ENCODE assay signal across 8 cellular contexts in the genomic region with DNA sequence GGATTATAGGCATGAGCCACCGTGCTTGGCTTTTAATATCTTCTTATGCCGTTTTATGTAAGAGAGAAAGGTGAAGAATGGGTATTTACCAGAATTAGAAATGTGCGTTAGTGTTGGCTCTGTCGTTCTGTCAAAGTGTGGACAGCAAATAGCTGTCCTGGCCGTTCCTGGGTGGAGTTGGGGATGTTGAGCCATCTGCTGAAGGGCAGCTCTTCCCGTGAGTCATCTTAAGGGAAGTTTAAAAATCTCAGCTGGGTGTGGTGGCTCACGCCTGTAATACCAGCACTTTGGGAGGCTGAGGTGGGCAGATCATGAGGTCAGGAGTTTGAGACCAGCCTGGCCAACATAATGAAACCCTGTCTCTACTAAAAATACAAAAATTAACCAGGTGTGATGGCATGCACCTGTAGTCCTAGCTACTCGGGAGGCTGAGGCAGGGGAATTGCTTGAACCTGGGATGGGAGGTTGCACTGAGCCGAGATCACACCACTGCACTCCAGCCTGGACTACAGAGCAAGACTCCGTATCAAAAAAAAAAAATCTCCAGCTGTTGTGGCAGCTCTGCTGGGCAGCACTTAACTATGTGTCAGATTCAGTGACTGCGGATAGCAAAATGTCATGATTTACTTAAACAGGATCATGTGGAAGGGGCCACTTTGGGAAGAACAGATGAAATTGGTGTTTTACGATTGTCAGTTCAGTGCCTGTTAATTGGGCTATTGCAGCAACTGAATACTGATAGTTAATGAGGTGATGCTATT. TPM values are rescaled to one million over a fixed set of nuclear protein-coding genes. Genes with fewer than 3 reads are reported as not detected.
DNase-seq lines count a peak whose midpoint lies in the region; ATAC-seq, FAIRE-seq and TF ChIP-seq lines count a peak whose summit lies in the region.
"Not testable (repeated sequence)": the region's sequence is repeated elsewhere in the genome, so short reads cannot be mapped to it uniquely, and the experiment has no call there.

No MANE protein-coding gene starts in this region.

- not testable (repeated sequence) for H3K27me3 ChIP-seq in CD4-positive, alpha-beta T cell (ENCODE audit: control insufficient read depth, insufficient read depth, low read length); GM12878 (replicated peaks in 1 of 2; ENCODE audit: control insufficient read depth in 2 of 2, insufficient read depth in 2 of 2, low read length in 1 of 2); HepG2 (ENCODE audit: control insufficient read depth in 1 of 2, insufficient read depth in 2 of 2, low read length in 2 of 2); trophoblast cell (ENCODE audit: insufficient read depth, low read length)

- H3K4ac ChIP-seq in trophoblast cell (ENCODE audit: low read depth, low read length): peak overlapping the region; percentile 16

- intact Hi-C loops in CD4-positive, alpha-beta T cell (cut with DNase I, micrococcal nuclease); GM12878 (cut with micrococcal nuclease; ENCODE audit: unreplicated experiment); HepG2 (cut with micrococcal nuclease; ENCODE audit: unreplicated experiment): not testable (repeated sequence)
- intact Hi-C loops in activated CD4-positive, alpha-beta T cell treated with anti-CD3 and anti-CD28 coated beads for 36 hours (cut with DNase I, micrococcal nuclease): loop anchor here (1.0 kb wide), 1 partner anchor 17 kb away; no protein-coding TSS in a partner anchor

- CTCF ChIA-PET in CD4-positive, alpha-beta T cell (lab: Charles Lee): interaction anchor here (1.4 to 2.5 kb wide), 2 partner anchors 10 to 17 kb away, joined by 3 to 7 read pairs; no protein-coding TSS in a partner anchor
- CTCF ChIA-PET in activated CD4-positive, alpha-beta T cell treated with anti-CD3 and anti-CD28 coated beads for 36 hours (lab: Charles Lee): interaction anchor here (0.9 to 1.6 kb wide), 5 partner anchors 12 to 246 kb away, joined by 4 to 10 read pairs (median 8); no protein-coding TSS in a partner anchor
- CTCF ChIA-PET in GM12878 (lab: Yijun Ruan, JAX): interaction anchor here (1.1 to 1.7 kb wide), 4 partner anchors 14 to 59 kb away, joined by 3 to 5 read pairs (median 4); no protein-coding TSS in a partner anchor
- CTCF ChIA-PET in HepG2 (lab: Yijun Ruan, JAX; ENCODE audit: low intra/inter-chr PET ratio, low total read pairs): not testable (repeated sequence)

- not testable (repeated sequence) for H3K4me3 Mint-ChIP-seq in CD4-positive, alpha-beta T cell; activated CD4-positive, alpha-beta T cell treated with anti-CD3 and anti-CD28 coated beads for 36 hours
- peak overlapping the region; percentile 75 for H3K4me3 Mint-ChIP-seq in type B pancreatic cell

- H3K18ac ChIP-seq in trophoblast cell (ENCODE audit: low read length): not testable (repeated sequence)

- POLR2A ChIA-PET in CD4-positive, alpha-beta T cell (lab: Charles Lee): interaction anchor here (1.1 to 4.5 kb wide), 3 partner anchors 10 to 130 kb away, joined by 3 to 48 read pairs (median 11); a partner anchor contains a TSS
- POLR2A ChIA-PET in activated CD4-positive, alpha-beta T cell treated with anti-CD3 and anti-CD28 coated beads for 36 hours (lab: Charles Lee): interaction anchor here (1.7 kb wide), 1 partner anchor 12 kb away, joined by 9 read pairs; no protein-coding TSS in a partner anchor
- POLR2A ChIA-PET in GM12878 (lab: Charles Lee) (interaction anchor here (0.7 to 3.7 kb wide), 7 partner anchors 9 to 184 kb away, joined by 3 to 35 read pairs (median 4); a partner anchor contains a TSS), HepG2 (lab: Yijun Ruan, JAX) (interaction anchor here (1.5 kb wide), 1 partner anchor 15 kb away, joined by 11 read pairs; a partner anchor contains a TSS)

- not testable (repeated sequence) for H3K23ac ChIP-seq in trophoblast cell (ENCODE audit: low read length)

- not testable (repeated sequence) for H2AFZ ChIP-seq in GM12878 (ENCODE audit: control insufficient read depth, low read depth, low read length); HepG2 (ENCODE audit: low read length); trophoblast cell (ENCODE audit: insufficient read depth, low read length, poor library complexity)

- in situ Hi-C loops in GM12878 (cut with MboI); HepG2 (cut with HindIII; ENCODE audit: extremely low pct_ligation_motif_present, low pct_unique_long_range_greater_than_20kb): not testable (repeated sequence)

- TF ChIP-seq RAD21 in GM12878 (IDR thresholded peaks at IDR 0.05; ENCODE audit: insufficient read depth, low read depth, low read length); HepG2 (CRISPR knock-in tag; IDR thresholded peaks at IDR 0.05): not testable (repeated sequence)

- not testable (repeated sequence) for ATAC-seq in CD4-positive, alpha-beta T cell (ENCODE audit: poor library complexity); activated CD4-positive, alpha-beta T cell treated with anti-CD3 and anti-CD28 coated beads for 36 hours; GM12878; HepG2

- H2AK5ac ChIP-seq in trophoblast cell (ENCODE audit: low read length): not testable (repeated sequence)

- not testable (repeated sequence) for H4K20me1 ChIP-seq in GM12878 (ENCODE audit: control insufficient read depth, insufficient read depth); HepG2 (ENCODE audit: insufficient read depth, low read length)

- not testable (repeated sequence) for H4K8ac ChIP-seq in trophoblast cell (ENCODE audit: low read depth, low read length)

- not testable (repeated sequence) for H3K4me3 ChIP-seq in GM12878; fibroblast of mammary gland (ENCODE audit: control insufficient read depth, low read depth, low read length); HepG2 (replicated peaks in 1 of 3; ENCODE audit: insufficient read depth in 1 of 3, low read depth in 2 of 3, low read length in 3 of 3); trophoblast cell (ENCODE audit: low read depth, low read length)

- H2BK120ac ChIP-seq in trophoblast cell (ENCODE audit: insufficient read depth, low read length, poor library complexity): not testable (repeated sequence)

- FAIRE-seq in GM12878 (lab: Jason Lieb, UNC); HepG2 (lab: Jason Lieb, UNC): not testable (repeated sequence)

- RAD21 ChIA-PET in GM12878 (lab: Charles Lee; ENCODE audit: unreplicated experiment): interaction anchor here (10.1 kb wide), 1 partner anchor 13 kb away, joined by 130 read pairs; no protein-coding TSS in a partner anchor

- TF ChIP-seq CTCF in CD4-positive, alpha-beta T cell (IDR thresholded peaks at IDR 0.05); GM12878 (IDR thresholded peaks at IDR 0.05 in 2 of 3, conservative IDR thresholded peaks at IDR 0.05 in 1 of 3; ENCODE audit: control insufficient read depth in 2 of 3, extremely low read depth in 1 of 3, insufficient read depth in 1 of 3, low read depth in 3 of 3, low read length in 3 of 3); fibroblast of mammary gland (conservative IDR thresholded peaks at IDR 0.05; ENCODE audit: control insufficient read depth, insufficient read depth, low read depth, low read length); HepG2 (CRISPR knock-in tag; IDR thresholded peaks at IDR 0.05); type B pancreatic cell (conservative IDR thresholded peaks at IDR 0.05): not testable (repeated sequence)

- not testable (repeated sequence) for H3K27ac ChIP-seq in CD4-positive, alpha-beta T cell (ENCODE audit: low read depth, low read length); trophoblast cell (ENCODE audit: low read depth, low read length)
- H3K27ac ChIP-seq in GM12878 (ENCODE audit: control insufficient read depth, insufficient read depth) (peak overlapping the region; percentile 27; the same call in 1 of the 2 replicates), HepG2 (ENCODE audit: extremely low read length, insufficient read depth, low read length) (peak overlapping the region; percentile 74)

- H2BK5ac ChIP-seq in trophoblast cell (ENCODE audit: low read depth, low read length, poor library complexity): not testable (repeated sequence)

- H3K4me2 ChIP-seq in GM12878 (ENCODE audit: control insufficient read depth, insufficient read depth); HepG2 (ENCODE audit: low read depth, low read length); trophoblast cell (ENCODE audit: low read length): not testable (repeated sequence)

- not testable (repeated sequence) for H3K79me1 ChIP-seq in trophoblast cell (ENCODE audit: low read length)

- WGBS in GM12878 (ENCODE audit: insufficient coverage, insufficient replicate concordance, low lambda C conversion rate, missing lambda C conversion rate): 98% methylated on average over 12 of the region's 12 CpGs
- 96% methylated on average over 12 of the region's 12 CpGs for whole genome bisulfite sequencing in HepG2 (ENCODE audit: low lambda C conversion rate)
- WGBS in trophoblast cell (ENCODE audit: extremely low coverage, insufficient coverage, insufficient read length): no CpG with 5 or more reads among the region's 12 CpGs

- not testable (repeated sequence) for TF ChIP-seq EP300 in GM12878 (IDR thresholded peaks at IDR 0.05; ENCODE audit: borderline replicate concordance in 1 of 2, control insufficient read depth in 1 of 2, low read depth in 2 of 2, low read length in 2 of 2); HepG2 (IDR thresholded peaks at IDR 0.05; ENCODE audit: low read depth in 2 of 2, low read length in 2 of 2); HepG2 (CRISPR knock-in tag; IDR thresholded peaks at IDR 0.05; ENCODE audit: borderline replicate concordance)

- H2BK12ac ChIP-seq in trophoblast cell (ENCODE audit: low read length): not testable (repeated sequence)

- TF ChIP-seq POLR2A in GM12878 (IDR thresholded peaks at IDR 0.05; ENCODE audit: low read depth, low read length); HepG2 (IDR thresholded peaks at IDR 0.05; ENCODE audit: insufficient read depth in 1 of 2, low read depth in 2 of 2, low read length in 2 of 2): not testable (repeated sequence)

- DNase-seq in CD4-positive, alpha-beta T cell; activated CD4-positive, alpha-beta T cell treated with anti-CD3 and anti-CD28 coated beads for 36 hours; GM12878 (ENCODE audit: low read depth, low spot score); HepG2 (ENCODE audit: low spot score); type B pancreatic cell (ENCODE audit: extremely low spot score, unreplicated experiment): not testable (repeated sequence)
- DNase-seq in M059J (ENCODE audit: low read depth) (peak; percentile 22), fibroblast of mammary gland (ENCODE audit: low read depth) (peak; percentile 72), trophoblast cell (peak; percentile 84 to 89)

- H3K9me3 ChIP-seq in CD4-positive, alpha-beta T cell (ENCODE audit: control insufficient read depth, low read length); GM12878 (replicated peaks; ENCODE audit: control insufficient read depth, insufficient read depth, low read length); HepG2 (ENCODE audit: low read length); trophoblast cell (ENCODE audit: insufficient read depth, low read depth, low read length): not testable (repeated sequence)

- H3K27me3 Mint-ChIP-seq in CD4-positive, alpha-beta T cell; activated CD4-positive, alpha-beta T cell treated with anti-CD3 and anti-CD28 coated beads for 36 hours; type B pancreatic cell: not testable (repeated sequence)

- SMC1A ChIA-PET in GM12878 (lab: Charles Lee; ENCODE audit: uncharacterized antibody, unreplicated experiment): interaction anchor here (0.9 to 6.2 kb wide), 4 partner anchors 9 to 42 kb away, joined by 3 to 106 read pairs (median 4); no protein-coding TSS in a partner anchor

- not testable (repeated sequence) for H3K9ac ChIP-seq in GM12878 (ENCODE audit: control insufficient read depth, insufficient read depth, low read length); HepG2 (ENCODE audit: insufficient read depth, low read depth, low read length); trophoblast cell (ENCODE audit: low read length)

- peaks cover 82% of the 10 kb centered on the region for H3K79me2 ChIP-seq in GM12878 (ENCODE audit: control insufficient read depth, insufficient read depth, low read length)
- peaks cover 79% of the 10 kb centered on the region for H3K79me2 ChIP-seq in HepG2 (ENCODE audit: insufficient read depth, low read length)
- H3K79me2 ChIP-seq in trophoblast cell (ENCODE audit: control insufficient read depth, insufficient read depth, low read length, poor library complexity): peaks cover 10% of the 10 kb centered on the region

- H3K27ac Mint-ChIP-seq in CD4-positive, alpha-beta T cell: peak overlapping the region; percentile 84
- H3K27ac Mint-ChIP-seq in activated CD4-positive, alpha-beta T cell treated with anti-CD3 and anti-CD28 coated beads for 36 hours: peak overlapping the region; percentile 83
- H3K27ac Mint-ChIP-seq in type B pancreatic cell: peak overlapping the region; percentile 99

- H3K36me3 ChIP-seq in GM12878 (ENCODE audit: control insufficient read depth in 2 of 2, insufficient read depth in 2 of 2, low read length in 1 of 2): peaks cover 14 to 25% of the 10 kb centered on the region in 2 experiments; a peak in 3 of 4 replicates
- H3K36me3 ChIP-seq in HepG2 (replicated peaks in 1 of 2; ENCODE audit: control insufficient read depth in 1 of 2, insufficient read depth in 2 of 2, low read length in 2 of 2): peaks cover 10 to 29% of the 10 kb centered on the region in 2 experiments; a peak in 4 of 5 replicates
- H3K36me3 ChIP-seq in trophoblast cell (ENCODE audit: control insufficient read depth in 1 of 2, insufficient read depth in 2 of 2, low read length in 2 of 2): peaks cover 16 to 17% of the 10 kb centered on the region in 2 experiments

- H3K36me3 Mint-ChIP-seq in CD4-positive, alpha-beta T cell (ENCODE audit: low read depth): peaks cover 59% of the 10 kb centered on the region
- peaks cover 46% of the 10 kb centered on the region for H3K36me3 Mint-ChIP-seq in activated CD4-positive, alpha-beta T cell treated with anti-CD3 and anti-CD28 coated beads for 36 hours (ENCODE audit: low read depth)
- peaks cover 10% of the 10 kb centered on the region for H3K36me3 Mint-ChIP-seq in type B pancreatic cell

- not testable (repeated sequence) for H4K12ac ChIP-seq in trophoblast cell (ENCODE audit: low read depth, low read length)

- not testable (repeated sequence) for H3K14ac ChIP-seq in trophoblast cell (ENCODE audit: low read length)

- not testable (repeated sequence) for BruUV-seq in GM12878 (replicated peaks; lab: Mats Ljungman, UMichigan); HepG2 (replicated peaks; lab: Mats Ljungman, UMichigan)

- H3K9me3 Mint-ChIP-seq in CD4-positive, alpha-beta T cell; activated CD4-positive, alpha-beta T cell treated with anti-CD3 and anti-CD28 coated beads for 36 hours (ENCODE audit: low read depth); type B pancreatic cell: not testable (repeated sequence)

- peaks cover 94% of the 10 kb centered on the region for H3K4me1 Mint-ChIP-seq in CD4-positive, alpha-beta T cell (ENCODE audit: low read depth)
- H3K4me1 Mint-ChIP-seq in activated CD4-positive, alpha-beta T cell treated with anti-CD3 and anti-CD28 coated beads for 36 hours: peaks cover 95% of the 10 kb centered on the region
- H3K4me1 Mint-ChIP-seq in type B pancreatic cell (ENCODE audit: unreplicated experiment): peaks cover 37% of the 10 kb centered on the region

- H3K4me1 ChIP-seq in GM12878 (ENCODE audit: control insufficient read depth, insufficient read depth, low read length) (peaks cover 56% of the 10 kb centered on the region), HepG2 (ENCODE audit: insufficient read depth, low read length) (peaks cover 25% of the 10 kb centered on the region), trophoblast cell (ENCODE audit: control insufficient read depth in 1 of 2, insufficient read depth in 2 of 2, low read length in 2 of 2) (peaks cover 9 to 22% of the 10 kb centered on the region in 2 experiments)

- not testable (repeated sequence) for H4K91ac ChIP-seq in trophoblast cell (ENCODE audit: low read depth, low read length)

RNA-seq across cellular contexts. Expression of a gene that starts 15.1 kb away (rescaled TPM):
- total RNA-seq in CD4-positive, alpha-beta T cell: 10 to 100 TPM; 39.8 to 43.8 TPM
- 45.9 and 56.0 TPM in 2 replicates for total RNA-seq in M059J (2014; rRNA removed; shearing (Covaris generic))
- 10 to 100 TPM; 80.3 to 90.1 TPM for total RNA-seq in activated CD4-positive, alpha-beta T cell treated with anti-CD3 and anti-CD28 coated beads for 36 hours
- total RNA-seq in GM12878 (2013; cell fraction: nucleolus; rRNA removed): 59.5 and 66.5 TPM in 2 replicates
- 60.6 and 63.5 TPM in 2 replicates for total RNA-seq in GM12878 (2014; rRNA removed)
- total RNA-seq in GM12878 (2014; rRNA removed; fragmentation: Illumina TruSeq; extraction: Trizol): 20.5 and 23.1 TPM in 2 replicates
- total RNA-seq in GM12878 (2021): 103 and 104 TPM in 2 replicates
- 21.1 TPM for polyA plus RNA-seq in GM12878 (2011; ENCODE audit: low read depth)
- polyA plus RNA-seq in GM12878 (2011; rRNA removed): 16.7 and 33.8 TPM in 2 replicates
- 49.7 and 61.0 TPM in 2 replicates for polyA plus RNA-seq in GM12878 (2011; cell fraction: cytosol; rRNA removed)
- 98.8 and 106 TPM in 2 replicates for polyA plus RNA-seq in GM12878 (2011; cell fraction: nucleus; rRNA removed)
- 38.1 and 42.9 TPM in 2 replicates for polyA plus RNA-seq in GM12878 (2012)
- polyA plus RNA-seq in GM12878 (2014; fragmentation: Illumina TruSeq; extraction: Trizol): 39.9 and 56.7 TPM in 2 replicates
- 1 to 10 TPM; 4.1 to 4.2 TPM for polyA plus RNA-seq in GM12878 (2014; fragmentation: Nextera tagmentation; extraction: Ambion mirVana)
- 44.7 and 49.1 TPM in 2 replicates for polyA plus RNA-seq in GM12878 (2014; rRNA removed)
- 10 to 100 TPM; 52.0 to 53.2 TPM for polyA plus RNA-seq in GM12878 (2016; fragmentation: Nextera tagmentation; extraction: Ambion mirVana)
- polyA minus RNA-seq in GM12878 (2011; rRNA and poly(A)+ RNA removed): 87.7 and 88.6 TPM in 2 replicates
- 34.1 and 34.2 TPM in 2 replicates for polyA minus RNA-seq in GM12878 (2011; cell fraction: cytosol; rRNA and poly(A)+ RNA removed)
- polyA minus RNA-seq in GM12878 (2011; cell fraction: nucleus; rRNA and poly(A)+ RNA removed): 25.9 and 35.4 TPM in 2 replicates
- 25.4 and 28.1 TPM in 2 replicates for total RNA-seq in HepG2 (2016; rRNA removed; fragmentation: Illumina TruSeq; extraction: Trizol)
- 6.3 and 7.6 TPM in 2 replicates for total RNA-seq in HepG2 (2016; cell fraction: cytosol; rRNA removed; fragmentation: Illumina TruSeq; extraction: Trizol; ENCODE audit: low read depth)
- total RNA-seq in HepG2 (2016; cell fraction: insoluble cytoplasmic fraction; rRNA removed; fragmentation: Illumina TruSeq; extraction: Trizol): 21.2 and 24.9 TPM in 2 replicates
- total RNA-seq in HepG2 (2016; cell fraction: membrane; rRNA removed; fragmentation: Illumina TruSeq; extraction: Trizol): 6.7 and 7.3 TPM in 2 replicates
- 19.2 and 20.7 TPM in 2 replicates for total RNA-seq in HepG2 (2016; cell fraction: nucleus; rRNA removed; fragmentation: Illumina TruSeq; extraction: Trizol)
- polyA plus RNA-seq in HepG2 (2011; rRNA removed): 17.4 and 19.9 TPM in 2 replicates
- polyA plus RNA-seq in HepG2 (2011; cell fraction: cytosol; rRNA removed): 19.4 and 21.4 TPM in 2 replicates
- polyA plus RNA-seq in HepG2 (2011; cell fraction: nucleus; rRNA removed): 31.0 and 32.6 TPM in 2 replicates
- 17.8 and 24.0 TPM in 2 replicates for polyA plus RNA-seq in HepG2 (2012)
- 1.4 and 1.7 TPM in 2 replicates for polyA plus RNA-seq in HepG2 (2016; cell fraction: cytosol; fragmentation: Illumina TruSeq; extraction: Trizol; ENCODE audit: low read depth)
- polyA plus RNA-seq in HepG2 (2016; cell fraction: insoluble cytoplasmic fraction; fragmentation: Illumina TruSeq; extraction: Trizol; ENCODE audit: low read depth): 16.1 and 22.3 TPM in 2 replicates
- 2.9 and 3.9 TPM in 2 replicates for polyA plus RNA-seq in HepG2 (2016; cell fraction: membrane; fragmentation: Illumina TruSeq; extraction: Trizol; ENCODE audit: low read depth)
- 18.6 and 20.7 TPM in 2 replicates for polyA plus RNA-seq in HepG2 (2016; cell fraction: nucleus; fragmentation: Illumina TruSeq; extraction: Trizol; ENCODE audit: insufficient read depth, low read depth)
- polyA minus RNA-seq in HepG2 (2011; rRNA and poly(A)+ RNA removed; ENCODE audit: low replicate concordance): 69.1 and 136 TPM in 2 replicates
- 32.5 and 32.6 TPM in 2 replicates for polyA minus RNA-seq in HepG2 (2011; cell fraction: cytosol; rRNA and poly(A)+ RNA removed)
- 23.3 and 31.3 TPM in 2 replicates for polyA minus RNA-seq in HepG2 (2011; cell fraction: nucleus; rRNA and poly(A)+ RNA removed)
- polyA plus RNA-seq in trophoblast cell (2013): 61.6 and 62.5 TPM in 2 replicates
- 92.8 and 122 TPM in 2 replicates for total RNA-seq in type B pancreatic cell (ENCODE audit: low replicate concordance)

RNA-seq across cellular contexts. Expression of a gene that starts 39.5 kb away (rescaled TPM):
- total RNA-seq in CD4-positive, alpha-beta T cell: 100 to 1,000 TPM; 134 to 138 TPM
- total RNA-seq in M059J (2014; rRNA removed; shearing (Covaris generic)): 226 and 256 TPM in 2 replicates
- 10 to 100 TPM; 71.6 to 73.0 TPM for total RNA-seq in activated CD4-positive, alpha-beta T cell treated with anti-CD3 and anti-CD28 coated beads for 36 hours
- total RNA-seq in GM12878 (2013; cell fraction: nucleolus; rRNA removed): 141 and 178 TPM in 2 replicates
- total RNA-seq in GM12878 (2014; rRNA removed) (71.3 and 75.3 TPM in 2 replicates), GM12878 (2014; rRNA removed; fragmentation: Illumina TruSeq; extraction: Trizol) (39.1 and 41.4 TPM in 2 replicates), GM12878 (2021) (41.6 and 48.1 TPM in 2 replicates), HepG2 (2016; rRNA removed; fragmentation: Illumina TruSeq; extraction: Trizol) (39.2 and 81.4 TPM in 2 replicates), type B pancreatic cell (ENCODE audit: low replicate concordance) (92.8 and 97.1 TPM in 2 replicates)
- 49.3 TPM for polyA plus RNA-seq in GM12878 (2011; ENCODE audit: low read depth)
- polyA plus RNA-seq in GM12878 (2011; rRNA removed) (67.1 and 69.8 TPM in 2 replicates), GM12878 (2014; fragmentation: Illumina TruSeq; extraction: Trizol) (37.3 and 38.9 TPM in 2 replicates), GM12878 (2014; fragmentation: Nextera tagmentation; extraction: Ambion mirVana) (10 to 100 TPM; 20.8 to 21.0 TPM), GM12878 (2014; rRNA removed) (48.1 and 53.9 TPM in 2 replicates), GM12878 (2016; fragmentation: Nextera tagmentation; extraction: Ambion mirVana) (10 to 100 TPM; 55.6 to 57.4 TPM), HepG2 (2011; rRNA removed) (109 and 113 TPM in 2 replicates)
- 82.6 and 87.1 TPM in 2 replicates for polyA plus RNA-seq in GM12878 (2011; cell fraction: cytosol; rRNA removed)
- polyA plus RNA-seq in GM12878 (2011; cell fraction: nucleus; rRNA removed): 70.6 and 72.2 TPM in 2 replicates
- 51.2 and 51.5 TPM in 2 replicates for polyA plus RNA-seq in GM12878 (2012)
- 58.4 and 72.4 TPM in 2 replicates for polyA minus RNA-seq in GM12878 (2011; rRNA and poly(A)+ RNA removed)
- 28.4 and 31.1 TPM in 2 replicates for polyA minus RNA-seq in GM12878 (2011; cell fraction: cytosol; rRNA and poly(A)+ RNA removed)
- 33.5 and 53.0 TPM in 2 replicates for polyA minus RNA-seq in GM12878 (2011; cell fraction: nucleus; rRNA and poly(A)+ RNA removed)
- total RNA-seq in HepG2 (2016; cell fraction: cytosol; rRNA removed; fragmentation: Illumina TruSeq; extraction: Trizol; ENCODE audit: low read depth): 13.7 and 14.2 TPM in 2 replicates
- 42.8 and 80.9 TPM in 2 replicates for total RNA-seq in HepG2 (2016; cell fraction: insoluble cytoplasmic fraction; rRNA removed; fragmentation: Illumina TruSeq; extraction: Trizol)
- 36.3 and 40.4 TPM in 2 replicates for total RNA-seq in HepG2 (2016; cell fraction: membrane; rRNA removed; fragmentation: Illumina TruSeq; extraction: Trizol)
- total RNA-seq in HepG2 (2016; cell fraction: nucleus; rRNA removed; fragmentation: Illumina TruSeq; extraction: Trizol): 71.9 and 87.9 TPM in 2 replicates
- polyA plus RNA-seq in HepG2 (2011; cell fraction: cytosol; rRNA removed): 120 and 141 TPM in 2 replicates
- polyA plus RNA-seq in HepG2 (2011; cell fraction: nucleus; rRNA removed): 144 and 146 TPM in 2 replicates
- polyA plus RNA-seq in HepG2 (2012): 68.1 and 72.3 TPM in 2 replicates
- 11.1 and 15.6 TPM in 2 replicates for polyA plus RNA-seq in HepG2 (2016; cell fraction: cytosol; fragmentation: Illumina TruSeq; extraction: Trizol; ENCODE audit: low read depth)
- polyA plus RNA-seq in HepG2 (2016; cell fraction: insoluble cytoplasmic fraction; fragmentation: Illumina TruSeq; extraction: Trizol; ENCODE audit: low read depth): 38.9 and 40.8 TPM in 2 replicates
- 25.9 and 27.2 TPM in 2 replicates for polyA plus RNA-seq in HepG2 (2016; cell fraction: membrane; fragmentation: Illumina TruSeq; extraction: Trizol; ENCODE audit: low read depth)
- 141 and 156 TPM in 2 replicates for polyA plus RNA-seq in HepG2 (2016; cell fraction: nucleus; fragmentation: Illumina TruSeq; extraction: Trizol; ENCODE audit: insufficient read depth, low read depth)
- polyA minus RNA-seq in HepG2 (2011; rRNA and poly(A)+ RNA removed; ENCODE audit: low replicate concordance): 175 and 196 TPM in 2 replicates
- polyA minus RNA-seq in HepG2 (2011; cell fraction: cytosol; rRNA and poly(A)+ RNA removed): 60.9 and 63.0 TPM in 2 replicates
- 51.1 and 68.9 TPM in 2 replicates for polyA minus RNA-seq in HepG2 (2011; cell fraction: nucleus; rRNA and poly(A)+ RNA removed)
- 48.8 and 49.9 TPM in 2 replicates for polyA plus RNA-seq in trophoblast cell (2013)

RNA-seq across cellular contexts. Expression of a gene that starts 47.8 kb away (rescaled TPM):
- 100 to 1,000 TPM; 126 to 127 TPM for total RNA-seq in CD4-positive, alpha-beta T cell
- total RNA-seq in M059J (2014; rRNA removed; shearing (Covaris generic)): 63.2 and 68.6 TPM in 2 replicates
- total RNA-seq in activated CD4-positive, alpha-beta T cell treated with anti-CD3 and anti-CD28 coated beads for 36 hours: 100 to 1,000 TPM in 1 of 2 experiments, 10 to 100 TPM in 1; 98.5 to 104 TPM
- 56.8 and 76.3 TPM in 2 replicates for total RNA-seq in GM12878 (2013; cell fraction: nucleolus; rRNA removed)
- total RNA-seq in GM12878 (2014; rRNA removed) (93.2 and 97.4 TPM in 2 replicates), GM12878 (2014; rRNA removed; fragmentation: Illumina TruSeq; extraction: Trizol) (51.5 and 52.1 TPM in 2 replicates), GM12878 (2021) (86.3 and 92.4 TPM in 2 replicates), HepG2 (2016; rRNA removed; fragmentation: Illumina TruSeq; extraction: Trizol) (105 and 120 TPM in 2 replicates), type B pancreatic cell (ENCODE audit: low replicate concordance) (86.5 and 100 TPM in 2 replicates)
- polyA plus RNA-seq in GM12878 (2011; ENCODE audit: low read depth): 40.2 TPM
- polyA plus RNA-seq in GM12878 (2011; rRNA removed) (56.0 and 82.9 TPM in 2 replicates), GM12878 (2014; fragmentation: Illumina TruSeq; extraction: Trizol) (39.1 and 78.1 TPM in 2 replicates), GM12878 (2014; fragmentation: Nextera tagmentation; extraction: Ambion mirVana) (10 to 100 TPM; 19.8 to 48.3 TPM), GM12878 (2014; rRNA removed) (79.6 and 93.8 TPM in 2 replicates), GM12878 (2016; fragmentation: Nextera tagmentation; extraction: Ambion mirVana) (100 to 1,000 TPM; 127 to 136 TPM), HepG2 (2011; rRNA removed) (82.6 and 106 TPM in 2 replicates)
- polyA plus RNA-seq in GM12878 (2011; cell fraction: cytosol; rRNA removed): 85.7 and 112 TPM in 2 replicates
- 182 and 194 TPM in 2 replicates for polyA plus RNA-seq in GM12878 (2011; cell fraction: nucleus; rRNA removed)
- 57.3 and 65.1 TPM in 2 replicates for polyA plus RNA-seq in GM12878 (2012)
- polyA minus RNA-seq in GM12878 (2011; rRNA and poly(A)+ RNA removed): 75.0 and 100 TPM in 2 replicates
- 26.6 and 29.3 TPM in 2 replicates for polyA minus RNA-seq in GM12878 (2011; cell fraction: cytosol; rRNA and poly(A)+ RNA removed)
- polyA minus RNA-seq in GM12878 (2011; cell fraction: nucleus; rRNA and poly(A)+ RNA removed): 51.5 and 87.5 TPM in 2 replicates
- 15.2 and 16.6 TPM in 2 replicates for total RNA-seq in HepG2 (2016; cell fraction: cytosol; rRNA removed; fragmentation: Illumina TruSeq; extraction: Trizol; ENCODE audit: low read depth)
- 109 and 123 TPM in 2 replicates for total RNA-seq in HepG2 (2016; cell fraction: insoluble cytoplasmic fraction; rRNA removed; fragmentation: Illumina TruSeq; extraction: Trizol)
- 29.3 and 30.6 TPM in 2 replicates for total RNA-seq in HepG2 (2016; cell fraction: membrane; rRNA removed; fragmentation: Illumina TruSeq; extraction: Trizol)
- 97.6 and 120 TPM in 2 replicates for total RNA-seq in HepG2 (2016; cell fraction: nucleus; rRNA removed; fragmentation: Illumina TruSeq; extraction: Trizol)
- polyA plus RNA-seq in HepG2 (2011; cell fraction: cytosol; rRNA removed): 53.6 and 58.7 TPM in 2 replicates
- polyA plus RNA-seq in HepG2 (2011; cell fraction: nucleus; rRNA removed): 231 and 242 TPM in 2 replicates
- polyA plus RNA-seq in HepG2 (2012): 45.8 and 68.4 TPM in 2 replicates
- polyA plus RNA-seq in HepG2 (2016; cell fraction: cytosol; fragmentation: Illumina TruSeq; extraction: Trizol; ENCODE audit: low read depth): 11.3 and 12.0 TPM in 2 replicates
- 83.4 and 100 TPM in 2 replicates for polyA plus RNA-seq in HepG2 (2016; cell fraction: insoluble cytoplasmic fraction; fragmentation: Illumina TruSeq; extraction: Trizol; ENCODE audit: low read depth)
- 18.2 and 23.9 TPM in 2 replicates for polyA plus RNA-seq in HepG2 (2016; cell fraction: membrane; fragmentation: Illumina TruSeq; extraction: Trizol; ENCODE audit: low read depth)
- 214 and 219 TPM in 2 replicates for polyA plus RNA-seq in HepG2 (2016; cell fraction: nucleus; fragmentation: Illumina TruSeq; extraction: Trizol; ENCODE audit: insufficient read depth, low read depth)
- polyA minus RNA-seq in HepG2 (2011; rRNA and poly(A)+ RNA removed; ENCODE audit: low replicate concordance): 168 and 202 TPM in 2 replicates
- polyA minus RNA-seq in HepG2 (2011; cell fraction: cytosol; rRNA and poly(A)+ RNA removed): 27.9 and 30.7 TPM in 2 replicates
- 96.8 and 111 TPM in 2 replicates for polyA minus RNA-seq in HepG2 (2011; cell fraction: nucleus; rRNA and poly(A)+ RNA removed)
- 46.3 and 54.5 TPM in 2 replicates for polyA plus RNA-seq in trophoblast cell (2013)
